10 cellular contexts compared by ENCODE assay signal in genomic region chr2:21118302-21118920, GRCh38. TPM values are rescaled to one million over a fixed set of nuclear protein-coding genes. Genes with fewer than 3 reads are reported as not detected.
DNase-seq lines count a peak whose midpoint lies in the region; ATAC-seq and TF ChIP-seq lines count a peak whose summit lies in the region.
"Had no signal": no experiment of that assay in that cellular context is flagged by ENCODE, and none has a peak within 500 bp of the region (broad histone marks: within the 10 kb centered on the region; RNA-seq: fewer than 3 reads in every experiment).

No MANE protein-coding gene starts in this region.

- ATAC-seq in HG02870 (IDR thresholded peaks at IDR 0.05; ENCODE audit: unreplicated experiment): no peak

- H3K4me1 Mint-ChIP-seq in activated T-helper 1 cell treated with anti-CD3 and anti-CD28 coated beads, Interleukin-12 subunit alpha, Interleukin-12 subunit beta, Interleukin-2, Interleukin-4 antibody, amounts not matched to agents 30 ng/mL and 10 ng/mL and 1 ng/mL, durations not matched to agents 14 hours and 24 hours and 36 hours (ENCODE audit: low read depth): no peaks in the 10 kb centered on the region
- H3K4me1 Mint-ChIP-seq: naive B cell had no signal

- intact Hi-C loops in activated T-helper 1 cell treated with anti-CD3 and anti-CD28 coated beads, Interleukin-12 subunit alpha, Interleukin-12 subunit beta, Interleukin-2, Interleukin-4 antibody, amounts not matched to agents 30 ng/mL and 10 ng/mL and 1 ng/mL, durations not matched to agents 14 hours and 24 hours and 36 hours (cut with micrococcal nuclease): loop anchor here (1.0 kb wide), 1 partner anchor 75 kb away; no protein-coding TSS in a partner anchor

- no peak overlapping the region for H3K4me3 ChIP-seq in choroid plexus epithelial cell (ENCODE audit: low read depth, low read length)

- no peaks in the 10 kb centered on the region for H3K36me3 Mint-ChIP-seq in activated T-helper 1 cell treated with anti-CD3 and anti-CD28 coated beads, Interleukin-12 subunit alpha, Interleukin-12 subunit beta, Interleukin-2, Interleukin-4 antibody, amounts not matched to agents 30 ng/mL and 10 ng/mL and 1 ng/mL, durations not matched to agents 14 hours and 24 hours and 36 hours (ENCODE audit: low read depth)
- H3K36me3 Mint-ChIP-seq: naive B cell had no signal

- no peaks in the 10 kb centered on the region for H3K9me3 Mint-ChIP-seq in activated T-helper 1 cell treated with anti-CD3 and anti-CD28 coated beads, Interleukin-12 subunit alpha, Interleukin-12 subunit beta, Interleukin-2, Interleukin-4 antibody, amounts not matched to agents 30 ng/mL and 10 ng/mL and 1 ng/mL, durations not matched to agents 14 hours and 24 hours and 36 hours

- no peak overlapping the region for H3K27ac Mint-ChIP-seq in activated T-helper 1 cell treated with anti-CD3 and anti-CD28 coated beads, Interleukin-12 subunit alpha, Interleukin-12 subunit beta, Interleukin-2, Interleukin-4 antibody, amounts not matched to agents 30 ng/mL and 10 ng/mL and 1 ng/mL, durations not matched to agents 14 hours and 24 hours and 36 hours
- H3K27ac Mint-ChIP-seq: naive B cell had no signal

- peak; percentile 62 for TF ChIP-seq CTCF in choroid plexus epithelial cell (conservative IDR thresholded peaks at IDR 0.05; ENCODE audit: low read depth, low read length)

- H3K27me3 Mint-ChIP-seq in activated T-helper 1 cell treated with anti-CD3 and anti-CD28 coated beads, Interleukin-12 subunit alpha, Interleukin-12 subunit beta, Interleukin-2, Interleukin-4 antibody, amounts not matched to agents 30 ng/mL and 10 ng/mL and 1 ng/mL, durations not matched to agents 14 hours and 24 hours and 36 hours (ENCODE audit: insufficient read depth): peaks cover 2% of the 10 kb centered on the region

- DNase-seq in EL (peak; percentile 25), HCEC 1CT (peak; percentile 23), NCI-H526 treated with DMSO at 0.1 percent for 48 hours (lab: John Stamatoyannopoulos, UW) (peak; percentile 51), choroid plexus epithelial cell (ENCODE audit: low read depth) (peak; percentile 63), lung microvascular endothelial cell (ENCODE audit: low read depth in 2 of 2) (peak; percentile 39 to 64), ecto neural progenitor cell (ENCODE audit: low spot score) (no peak)
- DNase-seq in activated T-helper 1 cell treated with anti-CD3 and anti-CD28 coated beads, Interleukin-12 subunit alpha, Interleukin-12 subunit beta, Interleukin-2, Interleukin-4 antibody, amounts not matched to agents 30 ng/mL and 10 ng/mL and 1 ng/mL, durations not matched to agents 14 hours and 24 hours and 36 hours (ENCODE audit: low spot score): no peak
- DNase-seq: naive B cell had no signal

- no peak overlapping the region for H3K4me3 Mint-ChIP-seq in activated T-helper 1 cell treated with anti-CD3 and anti-CD28 coated beads, Interleukin-12 subunit alpha, Interleukin-12 subunit beta, Interleukin-2, Interleukin-4 antibody, amounts not matched to agents 30 ng/mL and 10 ng/mL and 1 ng/mL, durations not matched to agents 14 hours and 24 hours and 36 hours
- H3K4me3 Mint-ChIP-seq: naive B cell had no signal

RNA-seq across cellular contexts. Expression of gene TDRD15, which starts 5.4 kb away (rescaled TPM):
- total RNA-seq in lung microvascular endothelial cell: not detected in 2 replicates
- total RNA-seq in activated T-helper 1 cell treated with anti-CD3 and anti-CD28 coated beads, Interleukin-12 subunit alpha, Interleukin-12 subunit beta, Interleukin-2, Interleukin-4 antibody, amounts not matched to agents 30 ng/mL and 10 ng/mL and 1 ng/mL, durations not matched to agents 14 hours and 24 hours and 36 hours: not detected in 2 replicates
- total RNA-seq: T-helper 2 cell treated with Interferon-gamma antibody and Interleukin-4, amounts not matched to agents 100 ng/mL and 5 ng/mL, for 36 hours had no signal

Comparison
In these comparisons a context has a peak if more than half of its experiments do, and no peak if none do; other contexts are left out.
1. DNase-seq: peak in EL (single experiment), HCEC 1CT (single experiment), NCI-H526 treated with DMSO at 0.1 percent for 48 hours (single experiment), choroid plexus epithelial cell (single experiment) and lung microvascular endothelial cell (2 of 2); none in activated T-helper 1 cell treated with anti-CD3 and anti-CD28 coated beads, Interleukin-12 subunit alpha, Interleukin-12 subunit beta, Interleukin-2, Interleukin-4 antibody, amounts not matched to agents 30 ng/mL and 10 ng/mL and 1 ng/mL, durations not matched to agents 14 hours and 24 hours and 36 hours (single experiment) and ecto neural progenitor cell (single experiment).